25 cellular contexts compared by ENCODE assay signal in the genomic region with DNA sequence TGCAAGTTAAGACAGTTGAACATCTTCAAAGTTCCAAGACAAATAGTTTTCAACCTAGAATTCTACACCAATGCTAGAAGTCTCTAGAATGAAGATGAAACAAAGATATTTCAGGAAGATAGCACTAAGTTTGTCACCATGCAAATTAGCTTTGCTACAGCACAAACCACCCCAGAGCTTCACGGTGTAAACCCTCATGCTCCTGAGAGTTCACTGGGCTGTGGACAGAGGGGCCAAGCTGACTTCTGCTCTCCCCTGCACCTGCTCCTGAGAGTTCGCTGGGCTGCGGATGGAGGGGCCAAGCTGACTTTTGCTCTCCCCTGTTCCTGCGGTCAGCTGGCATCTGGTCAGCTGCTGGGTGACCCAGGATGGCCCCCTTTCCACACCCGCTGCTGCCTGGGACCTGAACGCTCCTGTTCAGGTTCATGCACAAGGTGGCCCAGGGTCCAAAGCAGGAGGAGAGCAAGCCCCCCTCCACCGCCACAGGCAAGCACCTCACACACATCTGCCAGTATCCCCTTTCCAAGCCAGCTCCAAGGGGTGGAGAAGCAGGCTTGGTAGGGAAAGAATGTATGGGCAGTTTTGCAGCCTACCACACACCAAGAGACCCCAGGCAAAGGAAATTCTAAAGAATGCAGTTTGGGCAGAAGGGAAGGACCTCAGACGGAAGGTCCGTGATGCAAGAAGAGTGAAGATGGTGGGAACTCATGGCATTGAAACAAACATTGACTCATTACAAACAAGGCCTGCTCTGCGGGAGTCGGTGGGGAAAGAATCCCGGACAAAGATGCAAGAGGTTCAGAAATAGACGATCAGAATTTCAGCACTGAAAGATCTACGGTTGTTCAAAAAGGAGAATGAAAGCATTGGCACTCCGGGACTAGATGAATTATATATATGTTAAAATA.
"Had no signal": no experiment of that assay in that cellular context is flagged by ENCODE, and none has a peak within 500 bp of the region (broad histone marks: within the 10 kb centered on the region; RNA-seq: fewer than 3 reads in every experiment).

No MANE protein-coding gene starts in this region.

- H3K27ac ChIP-seq: colonic mucosa, esophagus muscularis mucosa, hepatocyte, left lung, neural progenitor cell, prostate gland, right atrium auricular region, spleen, upper lobe of left lung had no signal

- H2AFZ ChIP-seq: hepatocyte, neural progenitor cell had no signal

- H3K36me3 Mint-ChIP-seq: activated naive CD4-positive, alpha-beta T cell treated with anti-CD3 and anti-CD28 coated beads, Interleukin-2, amount 50 U/mL, for 72 hours; immature natural killer cell; naive thymus-derived CD4-positive, alpha-beta T cell; neural progenitor cell had no signal

- H3K9me3 Mint-ChIP-seq: activated naive CD4-positive, alpha-beta T cell treated with anti-CD3 and anti-CD28 coated beads, Interleukin-2, amount 50 U/mL, for 72 hours; activated T-cell treated with anti-CD3 and anti-CD28 coated beads, Interleukin-2, amount 50 U/mL, for 24 hours; activated T-helper 17 cell treated with anti-CD3 and anti-CD28 coated beads, Interleukin-2, amount 50 U/mL, for 72 hours; effector memory CD8-positive, alpha-beta T cell; immature natural killer cell had no signal

- DNase-seq: activated CD4-positive, alpha-beta T cell treated with anti-CD3 and anti-CD28 coated beads, Interleukin-2, amount 50 U/mL, for 4 hours; activated CD8-positive, alpha-beta memory T cell treated with anti-CD3 and anti-CD28 coated beads for 24 hours; activated CD8-positive, alpha-beta memory T cell treated with anti-CD3 and anti-CD28 coated beads, Interleukin-2, amount 50 U/mL, for 4 hours; activated T-cell treated with anti-CD3 and anti-CD28 coated beads, Interleukin-2, amount 50 U/mL, for 24 hours; aorta; colonic mucosa; effector memory CD8-positive, alpha-beta T cell; glutamatergic neuron; immature natural killer cell; kidney glomerular epithelial cell; left lung; naive thymus-derived CD4-positive, alpha-beta T cell; spleen; stimulated activated CD4-positive, alpha-beta T cell treated with anti-CD3 and anti-CD28 coated beads, Interleukin-4, amount 100 ng/mL, for 1 hour; stimulated activated naive CD4-positive, alpha-beta T cell treated with Interleukin-2 at 50 U/mL for 16 hours; upper lobe of left lung had no signal

- H3K79me2 ChIP-seq: hepatocyte had no signal

- H3K9me3 ChIP-seq: colonic mucosa, left lung, prostate gland, right atrium auricular region, spleen, upper lobe of left lung had no signal

- H3K36me3 ChIP-seq: colonic mucosa, esophagus muscularis mucosa, left lung, neural progenitor cell, prostate gland, right atrium auricular region, spleen, upper lobe of left lung had no signal

- H3K4me3 Mint-ChIP-seq: activated T-cell treated with anti-CD3 and anti-CD28 coated beads, Interleukin-2, amount 50 U/mL, for 24 hours; activated T-helper 17 cell treated with anti-CD3 and anti-CD28 coated beads, Interleukin-2, amount 50 U/mL, for 72 hours; effector memory CD8-positive, alpha-beta T cell; immature natural killer cell; naive thymus-derived CD4-positive, alpha-beta T cell; neural progenitor cell had no signal

- H3K27me3 ChIP-seq: colonic mucosa, hepatocyte, neural progenitor cell, right atrium auricular region, upper lobe of left lung had no signal

- H3K4me1 Mint-ChIP-seq: activated T-helper 17 cell treated with anti-CD3 and anti-CD28 coated beads, Interleukin-2, amount 50 U/mL, for 72 hours; immature natural killer cell; naive thymus-derived CD4-positive, alpha-beta T cell had no signal

- H3K4me1 ChIP-seq: colonic mucosa, esophagus muscularis mucosa, left lung, prostate gland, right atrium auricular region, spleen, upper lobe of left lung had no signal

- H3K27ac Mint-ChIP-seq: activated naive CD4-positive, alpha-beta T cell treated with anti-CD3 and anti-CD28 coated beads, Interleukin-2, amount 50 U/mL, for 72 hours; activated T-cell treated with anti-CD3 and anti-CD28 coated beads, Interleukin-2, amount 50 U/mL, for 24 hours; activated T-helper 17 cell treated with anti-CD3 and anti-CD28 coated beads, Interleukin-2, amount 50 U/mL, for 72 hours; effector memory CD8-positive, alpha-beta T cell; naive thymus-derived CD4-positive, alpha-beta T cell had no signal

- H3K4me3 ChIP-seq: colonic mucosa, dorsolateral prefrontal cortex, esophagus muscularis mucosa, hepatocyte, left lung, lung, neural progenitor cell, prostate gland, right atrium auricular region, spleen, upper lobe of left lung had no signal

- H3K4me2 ChIP-seq: hepatocyte, neural progenitor cell had no signal

- ATAC-seq: activated naive CD4-positive, alpha-beta T cell treated with anti-CD3 and anti-CD28 coated beads, Interleukin-2, amount 50 U/mL, for 72 hours; activated T-helper 17 cell treated with anti-CD3 and anti-CD28 coated beads, Interleukin-2, amount 50 U/mL, for 72 hours; effector memory CD8-positive, alpha-beta T cell; left lung; naive thymus-derived CD4-positive, alpha-beta T cell had no signal

- H3K9ac ChIP-seq: neural progenitor cell had no signal
